1 cellular context compared by ENCODE assay signal in genomic region chr16:67183627-67184452, GRCh38.
TF ChIP-seq lines count a peak whose summit lies in the region.

Gene MATCAP1 (minus strand): TSS chr16:67183963. CDS start chr16:67180610, 3,353 bp downstream.

TF ChIP-seq in HEK293, 187 proteins besides CTCF, POLR2A, EP300 and RAD21 (continued from another document):
- TF ChIP-seq ZNF26 (tag by site-specific recombination; IDR thresholded peaks at IDR 0.05) (no peak), ZXDB (tag by site-specific recombination; IDR thresholded peaks at IDR 0.05) (peak; percentile 83), ZNF16 (tag by site-specific recombination; IDR thresholded peaks at IDR 0.05; ENCODE audit: low read depth) (no peak), HOXD13 (CRISPR knock-in tag; IDR thresholded peaks at IDR 0.05; ENCODE audit: borderline replicate concordance) (no peak), ZNF677 (tag by site-specific recombination; IDR thresholded peaks at IDR 0.05) (no peak), GLI4 (tag by site-specific recombination; IDR thresholded peaks at IDR 0.05) (no peak), ZNF707 (tag by site-specific recombination; IDR thresholded peaks at IDR 0.05) (no peak), ZNF776 (tag by site-specific recombination; IDR thresholded peaks at IDR 0.05; ENCODE audit: borderline replicate concordance) (no peak), ZNF530 (tag by site-specific recombination; IDR thresholded peaks at IDR 0.05; ENCODE audit: low read depth) (no peak), ZNF510 (tag by site-specific recombination; IDR thresholded peaks at IDR 0.05; ENCODE audit: insufficient replicate concordance) (no peak), REPIN1 (tag by site-specific recombination; IDR thresholded peaks at IDR 0.05; ENCODE audit: low read depth) (no peak), ZSCAN16 (tag by site-specific recombination; IDR thresholded peaks at IDR 0.05) (no peak), GLIS2 (tag by site-specific recombination; IDR thresholded peaks at IDR 0.05) (peak; percentile 91), TSHZ1 (tag by site-specific recombination; IDR thresholded peaks at IDR 0.05; ENCODE audit: borderline replicate concordance) (no peak), OVOL3 (tag by site-specific recombination; IDR thresholded peaks at IDR 0.05) (no peak), PRDM4 (tag by site-specific recombination; IDR thresholded peaks at IDR 0.05) (peak; percentile 8; the same call in 1 of the 2 replicates), ZNF146 (tag by site-specific recombination; IDR thresholded peaks at IDR 0.05) (no peak), ZNF473 (tag by site-specific recombination; IDR thresholded peaks at IDR 0.05) (no peak), ZNF354C (tag by site-specific recombination; IDR thresholded peaks at IDR 0.05; ENCODE audit: borderline replicate concordance, low read depth) (no peak), TRIM28 (IDR thresholded peaks at IDR 0.05; ENCODE audit: borderline replicate concordance, low read length) (no peak), ZNF24 (tag by site-specific recombination; IDR thresholded peaks at IDR 0.05) (no peak; the same call in 1 of the 2 replicates), ZNF311 (tag by site-specific recombination; IDR thresholded peaks at IDR 0.05; ENCODE audit: borderline replicate concordance) (no peak), SALL2 (tag by site-specific recombination; IDR thresholded peaks at IDR 0.05; ENCODE audit: borderline replicate concordance) (no peak), ZNF169 (tag by site-specific recombination; IDR thresholded peaks at IDR 0.05) (no peak), ZNF121 (tag by site-specific recombination; IDR thresholded peaks at IDR 0.05) (no peak), ZNF292 (tag by site-specific recombination; IDR thresholded peaks at IDR 0.05; ENCODE audit: borderline replicate concordance, low read depth) (no peak), KLF9 (tag by site-specific recombination; IDR thresholded peaks at IDR 0.05; ENCODE audit: low read depth) (peak; percentile 96), ZNF404 (tag by site-specific recombination; IDR thresholded peaks at IDR 0.05) (no peak), ZNF777 (tag by site-specific recombination; IDR thresholded peaks at IDR 0.05; ENCODE audit: borderline replicate concordance) (no peak), ZNF266 (tag by site-specific recombination; IDR thresholded peaks at IDR 0.05; ENCODE audit: low read depth) (no peak), ZNF658 (tag by site-specific recombination; IDR thresholded peaks at IDR 0.05) (no peak), PRDM10 (tag by site-specific recombination; IDR thresholded peaks at IDR 0.05) (peak; percentile 37), ZNF600 (tag by site-specific recombination; IDR thresholded peaks at IDR 0.05) (peak; percentile 89), ZBTB8A (tag by site-specific recombination; IDR thresholded peaks at IDR 0.05) (peak; percentile 94), ZNF501 (tag by site-specific recombination; IDR thresholded peaks at IDR 0.05) (no peak), FEZF1 (tag by site-specific recombination; IDR thresholded peaks at IDR 0.05) (no peak), ZNF639 (tag by site-specific recombination; IDR thresholded peaks at IDR 0.05) (no peak; the same call in 1 of the 2 replicates), ZNF664 (tag by site-specific recombination; IDR thresholded peaks at IDR 0.05) (no peak), ZSCAN30 (tag by site-specific recombination; IDR thresholded peaks at IDR 0.05) (0 out of 2 replicates have a peak, but pooled peaks have one; percentile 12)
- TF ChIP-seq, protein P1, sequence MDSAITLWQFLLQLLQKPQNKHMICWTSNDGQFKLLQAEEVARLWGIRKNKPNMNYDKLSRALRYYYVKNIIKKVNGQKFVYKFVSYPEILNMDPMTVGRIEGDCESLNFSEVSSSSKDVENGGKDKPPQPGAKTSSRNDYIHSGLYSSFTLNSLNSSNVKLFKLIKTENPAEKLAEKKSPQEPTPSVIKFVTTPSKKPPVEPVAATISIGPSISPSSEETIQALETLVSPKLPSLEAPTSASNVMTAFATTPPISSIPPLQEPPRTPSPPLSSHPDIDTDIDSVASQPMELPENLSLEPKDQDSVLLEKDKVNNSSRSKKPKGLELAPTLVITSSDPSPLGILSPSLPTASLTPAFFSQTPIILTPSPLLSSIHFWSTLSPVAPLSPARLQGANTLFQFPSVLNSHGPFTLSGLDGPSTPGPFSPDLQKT (IDR thresholded peaks at IDR 0.05; ENCODE audit: borderline replicate concordance, low read depth, low read length) = no peak
